Comparison of ENCODE assay signal across 14 cellular contexts in the genomic region with DNA sequence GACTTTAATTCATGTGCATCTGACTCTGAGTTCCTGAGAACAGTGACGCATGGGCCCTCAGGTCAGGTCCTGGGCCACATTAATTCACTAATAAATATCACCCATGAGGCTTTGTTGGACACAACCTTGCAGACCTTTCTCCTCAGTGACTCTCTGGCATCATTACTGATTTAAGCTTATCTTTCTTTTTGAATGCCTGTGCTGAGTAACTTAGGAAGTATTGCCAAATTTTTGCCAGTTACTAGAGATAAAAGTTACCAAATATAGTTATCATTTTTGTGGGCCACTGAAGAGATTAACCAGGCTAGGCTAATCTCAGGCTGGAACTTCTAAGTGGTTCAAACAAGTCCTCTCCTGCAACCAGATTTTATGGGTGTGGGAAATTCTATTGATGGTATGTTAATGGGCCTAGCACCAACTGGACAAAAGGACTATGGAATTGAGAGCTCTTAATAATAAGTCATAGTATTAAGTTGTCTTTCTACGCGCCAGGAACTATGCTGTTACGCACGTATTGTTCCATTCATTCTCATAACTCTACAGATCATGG. TPM values are rescaled to one million over a fixed set of nuclear protein-coding genes. Genes with fewer than 3 reads are reported as not detected.
"Had no signal": no experiment of that assay in that cellular context is flagged by ENCODE, and none has a peak within 500 bp of the region (broad histone marks: within the 10 kb centered on the region; RNA-seq: fewer than 3 reads in every experiment).

No MANE protein-coding gene starts in this region.

- H3K27me3 ChIP-seq: ascending aorta, tibial artery had no signal

- H3K9me3 ChIP-seq: ascending aorta, tibial artery had no signal

- H3K4me3 ChIP-seq: ascending aorta, coronary artery, skin epidermis, tibial artery had no signal

- H3K27ac Mint-ChIP-seq: activated CD4-positive, alpha-beta memory T cell treated with anti-CD3 and anti-CD28 coated beads for 36 hours; activated naive CD8-positive, alpha-beta T cell treated with anti-CD3 and anti-CD28 coated beads for 36 hours; activated T-cell treated with anti-CD3 and anti-CD28 coated beads, Interleukin-2, amount 50 U/mL, for 72 hours; T-helper 17 cell had no signal

- H3K27me3 Mint-ChIP-seq: activated CD4-positive, alpha-beta memory T cell treated with anti-CD3 and anti-CD28 coated beads for 36 hours; activated naive CD8-positive, alpha-beta T cell treated with anti-CD3 and anti-CD28 coated beads for 36 hours had no signal

- H3K4me1 ChIP-seq: ascending aorta, tibial artery had no signal

- H3K4me3 Mint-ChIP-seq: activated CD4-positive, alpha-beta memory T cell treated with anti-CD3 and anti-CD28 coated beads for 36 hours; activated naive CD8-positive, alpha-beta T cell treated with anti-CD3 and anti-CD28 coated beads for 36 hours; activated T-cell treated with anti-CD3 and anti-CD28 coated beads, Interleukin-2, amount 50 U/mL, for 72 hours; T-helper 17 cell had no signal

- ATAC-seq: activated T-cell treated with anti-CD3 and anti-CD28 coated beads, Interleukin-2, amount 50 U/mL, for 72 hours; T-helper 17 cell had no signal

- H3K27ac ChIP-seq: ascending aorta, skin epidermis, tibial artery had no signal

- H3K36me3 ChIP-seq: ascending aorta, tibial artery had no signal

- H3K9me3 Mint-ChIP-seq: activated CD4-positive, alpha-beta memory T cell treated with anti-CD3 and anti-CD28 coated beads for 36 hours; activated naive CD8-positive, alpha-beta T cell treated with anti-CD3 and anti-CD28 coated beads for 36 hours had no signal

- DNase-seq: activated CD4-positive, alpha-beta memory T cell treated with anti-CD3 and anti-CD28 coated beads for 36 hours; activated gamma-delta T cell treated with Interleukin-2 at 50 U/mL for 16 hours; activated naive CD8-positive, alpha-beta T cell treated with anti-CD3 and anti-CD28 coated beads for 36 hours; activated T-cell treated with anti-CD3 and anti-CD28 coated beads, Interleukin-2, amount 50 U/mL, for 72 hours; caudate nucleus; effector CD8-positive, alpha-beta T cell; foreskin fibroblast; islet precursor cell; T-helper 17 cell; tibial artery had no signal

- H3K36me3 Mint-ChIP-seq: activated CD4-positive, alpha-beta memory T cell treated with anti-CD3 and anti-CD28 coated beads for 36 hours; activated naive CD8-positive, alpha-beta T cell treated with anti-CD3 and anti-CD28 coated beads for 36 hours had no signal

RNA-seq across cellular contexts. Expression of a gene that starts 34.7 kb away (rescaled TPM):
- total RNA-seq: activated CD4-positive, alpha-beta memory T cell treated with anti-CD3 and anti-CD28 coated beads for 36 hours; activated naive CD8-positive, alpha-beta T cell treated with anti-CD3 and anti-CD28 coated beads for 36 hours; activated T-cell treated with anti-CD3 and anti-CD28 coated beads, Interleukin-2, amount 50 U/mL, for 72 hours; ascending aorta; mesenteric fat pad had no signal
